ENCODE assay signal across 8 cellular contexts in genomic region chr19:47228937-47229673, GRCh38. TPM values are rescaled to one million over a fixed set of nuclear protein-coding genes. Genes with fewer than 3 reads are reported as not detected.
DNase-seq lines count a peak whose midpoint lies in the region; ATAC-seq and TF ChIP-seq lines count a peak whose summit lies in the region.

No MANE protein-coding gene starts in this region.

- intact Hi-C loops in left ventricle myocardium superior (cut with micrococcal nuclease) = no loop called here

- ATAC-seq in left ventricle myocardium superior (no peak), HG03439 (IDR thresholded peaks at IDR 0.05; ENCODE audit: unreplicated experiment) (no peak), GM19395 (IDR thresholded peaks at IDR 0.05; ENCODE audit: unreplicated experiment) (no peak), GM18498 (IDR thresholded peaks at IDR 0.05; ENCODE audit: unreplicated experiment) (no peak)

- DNase-seq in cardiac muscle cell (ENCODE audit: low read depth in 1 of 2, low spot score in 1 of 2) (no peak), left ventricle myocardium superior (no peak), SW480 (ENCODE audit: low spot score) (peak; percentile 72), retinal pigment epithelial cell (ENCODE audit: low read depth) (no peak)

- H3K4me3 ChIP-seq in cardiac muscle cell (peak overlapping the region; percentile 98), esophagus (ENCODE audit: low read depth in 1 of 2, low read length in 2 of 2) (peak overlapping the region; percentile 68 to 71), retinal pigment epithelial cell (ENCODE audit: low read length) (peak overlapping the region; percentile 95)

- H3K4me1 ChIP-seq in cardiac muscle cell (ENCODE audit: low read depth) = peaks cover 20% of the 10 kb centered on the region
- H3K4me1 ChIP-seq in esophagus (ENCODE audit: control insufficient read depth in 2 of 2, insufficient read depth in 2 of 2, low read length in 1 of 2) = peaks cover 0 to 36% of the 10 kb centered on the region in 2 donors

- H3K9me3 ChIP-seq in cardiac muscle cell (ENCODE audit: low read depth) (no peaks in the 10 kb centered on the region), esophagus (ENCODE audit: control insufficient read depth in 2 of 2, insufficient read depth in 1 of 2, low read depth in 1 of 2, low read length in 1 of 2) (no peaks in the 10 kb centered on the region)

- H3K36me3 ChIP-seq in cardiac muscle cell = no peaks in the 10 kb centered on the region
- H3K36me3 ChIP-seq in esophagus (ENCODE audit: control insufficient read depth in 2 of 2, insufficient read depth in 2 of 2, low read length in 1 of 2) = no peaks in the 10 kb centered on the region

- WGBS in esophagus, 2 donors = 19 to 22% methylated on average over 10 of the region's 10 CpGs

- H3K27me3 ChIP-seq in cardiac muscle cell (no peaks in the 10 kb centered on the region), esophagus (ENCODE audit: control insufficient read depth in 1 of 2, insufficient read depth in 2 of 2, low read length in 2 of 2) (no peaks in the 10 kb centered on the region)

- H3K27ac ChIP-seq in cardiac muscle cell = no peak overlapping the region
- peak overlapping the region; percentile 95 to 96 for H3K27ac ChIP-seq in esophagus (ENCODE audit: low read depth in 2 of 2, low read length in 1 of 2)

- TF ChIP-seq CTCF in cardiac muscle cell (IDR thresholded peaks at IDR 0.05; ENCODE audit: low read depth, low read length) (no peak), retinal pigment epithelial cell (conservative IDR thresholded peaks at IDR 0.05; ENCODE audit: low read depth, low read length) (no peak)

RNA-seq across cellular contexts. Expression of gene BBC3, which starts 1.9 kb away (rescaled TPM):
- total RNA-seq in cardiac muscle cell (19.1 and 21.5 TPM in 2 replicates), left ventricle myocardium superior (5.1 TPM)
- polyA plus RNA-seq in cardiac muscle cell (12.9 and 19.2 TPM in 2 replicates), esophagus (1 to 10 TPM; 1.4 to 1.8 TPM)

RNA-seq across cellular contexts. Expression of gene CCDC9, which starts 27.2 kb away (rescaled TPM):
- total RNA-seq in cardiac muscle cell (13.8 and 22.5 TPM in 2 replicates), left ventricle myocardium superior (19.2 TPM)
- polyA plus RNA-seq in cardiac muscle cell (16.3 and 21.9 TPM in 2 replicates), esophagus (10 to 100 TPM; 12.9 to 22.2 TPM)

RNA-seq across cellular contexts. Expression of gene INAFM1, which starts 45.6 kb away (rescaled TPM):
- total RNA-seq in cardiac muscle cell (1.5 and 4.8 TPM in 2 replicates), left ventricle myocardium superior (12.7 TPM)
- polyA plus RNA-seq in cardiac muscle cell (2.8 and 5.8 TPM in 2 replicates), esophagus (1 to 10 TPM; 5.6 to 7.4 TPM)
